10 cellular contexts compared by ENCODE assay signal in genomic region chr6:90098637-90099036, GRCh38.
DNase-seq lines count a peak whose midpoint lies in the region; ATAC-seq and TF ChIP-seq lines count a peak whose summit lies in the region.
"Had no signal": no experiment of that assay in that cellular context is flagged by ENCODE, and none has a peak within 500 bp of the region (broad histone marks: within the 10 kb centered on the region; RNA-seq: fewer than 3 reads in every experiment).

No MANE protein-coding gene starts in this region.

- TF ChIP-seq CTCF in Peyer's patch (IDR thresholded peaks at IDR 0.05) (no peak), body of pancreas (IDR thresholded peaks at IDR 0.05) (no peak), lung (IDR thresholded peaks at IDR 0.05; ENCODE audit: control extremely low read depth, extremely low read depth) (no peak), thoracic aorta (IDR thresholded peaks at IDR 0.05) (no peak), WERI-Rb-1 (IDR thresholded peaks at IDR 0.05; ENCODE audit: low read depth, low read length) (no peak)

- H3K9me3 ChIP-seq in Peyer's patch = no peaks in the 10 kb centered on the region
- H3K9me3 ChIP-seq in body of pancreas = peaks cover 0 to 3% (median 0%) of the 10 kb centered on the region in 3 donors
- peaks cover 0 to 2% of the 10 kb centered on the region in 2 donors for H3K9me3 ChIP-seq in lung (ENCODE audit: control insufficient read depth in 2 of 2, insufficient read depth in 1 of 2, low read length in 1 of 2)
- no peaks in the 10 kb centered on the region for H3K9me3 ChIP-seq in thoracic aorta
- H3K9me3 ChIP-seq in WERI-Rb-1 (ENCODE audit: severe bottlenecking) = no peaks in the 10 kb centered on the region
- H3K9me3 ChIP-seq: colonic mucosa had no signal

- no peak for ATAC-seq in body of pancreas
- ATAC-seq in lung (ENCODE audit: insufficient read depth, low FRiP score) = no peak
- no peak for ATAC-seq in thoracic aorta (ENCODE audit: insufficient number of reproducible peaks, low FRiP score, low read depth)
- no peak for ATAC-seq in HG03175 (IDR thresholded peaks at IDR 0.05; ENCODE audit: unreplicated experiment)
- ATAC-seq in HG03025 (IDR thresholded peaks at IDR 0.05; ENCODE audit: low FRiP score, unreplicated experiment) = no peak

- no peaks in the 10 kb centered on the region for H3K36me3 ChIP-seq in Peyer's patch
- no peaks in the 10 kb centered on the region for H3K36me3 ChIP-seq in body of pancreas (replicated peaks in 1 of 2; ENCODE audit: insufficient read depth in 1 of 2, low read depth in 2 of 2)
- H3K36me3 ChIP-seq in lung (ENCODE audit: control insufficient read depth in 2 of 2, insufficient read depth in 2 of 2, low read length in 2 of 2) = no peaks in the 10 kb centered on the region
- H3K36me3 ChIP-seq in thoracic aorta = no peaks in the 10 kb centered on the region
- no peaks in the 10 kb centered on the region for H3K36me3 ChIP-seq in WERI-Rb-1
- H3K36me3 ChIP-seq: colonic mucosa had no signal

- H3K4me1 ChIP-seq in Peyer's patch (peaks cover 0 to 3% (median 0%) of the 10 kb centered on the region in 4 donors), body of pancreas (peaks cover 7% of the 10 kb centered on the region), lung (ENCODE audit: control insufficient read depth in 2 of 2, insufficient read depth in 2 of 2, low read length in 2 of 2) (peaks cover 4 to 10% of the 10 kb centered on the region in 2 donors), thoracic aorta (ENCODE audit: control insufficient read depth in 1 of 2, low read depth in 2 of 2) (peaks cover 21 to 45% of the 10 kb centered on the region in 2 donors)

- no peak for DNase-seq in Peyer's patch
- DNase-seq in body of pancreas = no peak
- DNase-seq in lung (ENCODE audit: low spot score) = no peak
- no peak for DNase-seq in thoracic aorta (ENCODE audit: low spot score)
- no peak for DNase-seq in WERI-Rb-1
- DNase-seq: colonic mucosa; Karpas-422; stimulated activated CD4-positive, alpha-beta T cell treated with anti-CD3 and anti-CD28 coated beads, Interleukin-4, amount 100 ng/mL, for 4 hours had no signal

- TF ChIP-seq POLR2A in Peyer's patch (IDR thresholded peaks at IDR 0.05) = no peak
- TF ChIP-seq POLR2A in body of pancreas (IDR thresholded peaks at IDR 0.05) = no peak

- H3K4me3 ChIP-seq in Peyer's patch (no peak overlapping the region), body of pancreas (no peak overlapping the region), lung (no peak overlapping the region), thoracic aorta (no peak overlapping the region), WERI-Rb-1 (ENCODE audit: low read depth, low read length) (no peak overlapping the region)
- H3K4me3 ChIP-seq: colonic mucosa had no signal

- WGBS in body of pancreas, 2 donors = 59 to 60% methylated on average over 6 of the region's 6 CpGs
- WGBS in lung, 2 donors = 42 to 51% methylated on average over 6 of the region's 6 CpGs

- intact Hi-C loops in body of pancreas (cut with DNase I) = no loop called here

- H3K27ac ChIP-seq in Peyer's patch (peak overlapping the region; percentile 33 to 62 (median 42)), body of pancreas (peak overlapping the region in 3 of 4 donors; percentile 22 to 44 (median 25)), lung (ENCODE audit: low read depth in 1 of 2, low read length in 1 of 2) (peak overlapping the region; percentile 51 to 70), thoracic aorta (peak overlapping the region; percentile 88 to 95), WERI-Rb-1 (no peak overlapping the region)
- H3K27ac ChIP-seq: colonic mucosa had no signal

- no peaks in the 10 kb centered on the region for H3K27me3 ChIP-seq in Peyer's patch
- H3K27me3 ChIP-seq in body of pancreas = no peaks in the 10 kb centered on the region
- no peaks in the 10 kb centered on the region for H3K27me3 ChIP-seq in lung (ENCODE audit: control insufficient read depth, insufficient read depth)
- no peaks in the 10 kb centered on the region for H3K27me3 ChIP-seq in thoracic aorta (replicated peaks; ENCODE audit: insufficient read depth)
- no peaks in the 10 kb centered on the region for H3K27me3 ChIP-seq in WERI-Rb-1 (ENCODE audit: insufficient read depth, low read depth, severe bottlenecking)
- H3K27me3 ChIP-seq: colonic mucosa had no signal
